ENCODE assay signal across 8 cellular contexts in the genomic region with DNA sequence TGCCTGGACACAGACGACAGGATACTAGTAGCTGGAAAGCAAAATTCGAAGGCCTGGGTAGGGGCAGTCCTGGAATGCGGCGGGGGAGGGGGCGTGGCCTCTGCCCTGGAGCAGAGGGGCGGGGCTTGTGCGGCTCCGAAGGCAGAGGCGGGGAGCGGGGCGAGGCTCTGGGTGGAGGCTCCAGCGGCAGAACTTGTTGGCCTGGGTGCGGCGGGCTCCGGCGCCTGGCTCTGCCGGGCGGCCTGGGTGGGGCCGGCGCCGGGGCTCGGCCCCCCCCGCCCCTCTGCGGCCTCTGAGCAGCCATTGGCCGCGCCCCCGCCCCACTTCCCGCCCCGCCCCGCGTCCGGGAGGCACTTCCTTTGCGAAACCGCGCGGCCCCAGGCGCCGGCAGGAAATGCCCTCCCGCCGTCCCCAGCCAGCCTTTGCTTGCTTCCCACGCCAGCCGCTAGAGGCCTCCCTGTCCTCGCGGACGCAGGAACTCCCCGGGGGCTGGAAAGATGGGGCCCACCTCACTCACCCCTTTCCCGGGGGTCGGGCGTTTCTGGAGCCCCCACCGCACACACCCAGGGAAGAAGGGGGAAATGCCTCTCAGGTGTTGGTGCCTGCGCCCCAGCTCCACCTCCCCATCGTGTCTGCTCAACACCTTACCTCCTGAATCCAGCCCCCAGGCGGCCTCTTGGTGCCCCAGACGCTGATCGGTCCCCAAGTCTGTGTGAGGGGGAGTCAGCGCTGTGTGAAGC. TPM values are rescaled to one million over a fixed set of nuclear protein-coding genes. Genes with fewer than 3 reads are reported as not detected.
DNase-seq lines count a peak whose midpoint lies in the region; ATAC-seq, FAIRE-seq and TF ChIP-seq lines count a peak whose summit lies in the region.

No MANE protein-coding gene starts in this region.

- no peaks in the 10 kb centered on the region for H3K9me3 Mint-ChIP-seq in activated naive CD8-positive, alpha-beta T cell (ENCODE audit: low read depth)

- peaks cover 41% of the 10 kb centered on the region for H3K4me1 Mint-ChIP-seq in activated naive CD8-positive, alpha-beta T cell (ENCODE audit: low read depth)

- H3K4me3 ChIP-seq in pancreas (peak overlapping the region in 3 of 4 donors; percentile 23 to 44 (median 34)), thyroid gland (replicated peaks in 1 of 3) (peak overlapping the region in 2 of 3 donors; percentile 3 to 33)

- H3K9me3 ChIP-seq in pancreas (no peaks in the 10 kb centered on the region), thyroid gland (no peaks in the 10 kb centered on the region)

- no peak for FAIRE-seq in pancreas (lab: Jason Lieb, UNC)

- H3K27ac ChIP-seq in pancreas (peak overlapping the region; percentile 65 to 89 (median 76)), thyroid gland (peak overlapping the region; percentile 85 to 92 (median 85))

- no peaks in the 10 kb centered on the region for H3K27me3 Mint-ChIP-seq in activated naive CD8-positive, alpha-beta T cell

- ATAC-seq in HG02678 (IDR thresholded peaks at IDR 0.05; ENCODE audit: unreplicated experiment) (peak; percentile 80), SK-N-SH treated with all-trans-retinoic acid at 6 μM for 48 hours (peak; percentile 87), pancreas (peak; percentile 85 to 88 (median 86))

- peaks cover 0 to 37% (median 13%) of the 10 kb centered on the region in 3 donors for H3K36me3 ChIP-seq in pancreas
- peaks cover 31 to 34% of the 10 kb centered on the region in 2 donors for H3K36me3 ChIP-seq in thyroid gland

- no peaks in the 10 kb centered on the region for H3K27me3 ChIP-seq in pancreas
- H3K27me3 ChIP-seq in thyroid gland, result no peaks in the 10 kb centered on the region

- TF ChIP-seq POLR2A in thyroid gland (IDR thresholded peaks at IDR 0.05), result peak in 1 of 2 donors; percentile 44

- peak overlapping the region; percentile 89 for H3K4me3 Mint-ChIP-seq in activated naive CD8-positive, alpha-beta T cell

- intact Hi-C loops in head of caudate nucleus (cut with DNase I) (loop anchor here (5.0 to 10.0 kb wide), 2 partner anchors 61 to 768 kb away; a partner anchor contains a TSS), pancreas (cut with DNase I) (loop anchor here in 2 of 3 donors (5.0 to 10.0 kb wide), 2 partner anchors 246 to 248 kb away; a partner anchor contains a TSS), thyroid gland (cut with DNase I) (loop anchor here (5.0 to 10.0 kb wide), 2 partner anchors 61 to 248 kb away; a partner anchor contains a TSS)

- peaks cover 9 to 19% (median 17%) of the 10 kb centered on the region in 3 donors for H3K4me1 ChIP-seq in pancreas
- H3K4me1 ChIP-seq in thyroid gland, result peaks cover 31 to 46% of the 10 kb centered on the region in 2 donors

- TF ChIP-seq CTCF in GM12873 (IDR thresholded peaks at IDR 0.05; ENCODE audit: insufficient read depth, low read depth, low read length, missing control alignments) (peak; percentile 76), pancreas (IDR thresholded peaks at IDR 0.05) (peak; percentile 45 to 74 (median 64)), thyroid gland (IDR thresholded peaks at IDR 0.05) (peak; percentile 58 to 86 (median 81))

- H3K36me3 Mint-ChIP-seq in activated naive CD8-positive, alpha-beta T cell, result no peaks in the 10 kb centered on the region

- H3K27ac Mint-ChIP-seq in activated naive CD8-positive, alpha-beta T cell, result peak overlapping the region; percentile 83

- DNase-seq in NCI-H1105 (lab: John Stamatoyannopoulos, UW) (peak; percentile 92), head of caudate nucleus (peak; percentile 87 to 99 (median 96)), pancreas (peak; percentile 97 to 99 (median 98)), thyroid gland (peak; percentile 97)

- WGBS in pancreas, 2 donors, result 1% methylated on average over 52 to 56 of the region's 56 CpGs
- WGBS in thyroid gland, 2 donors, result 0 to 3% methylated on average over 11 to 26 of the region's 56 CpGs

TF ChIP-seq in SK-N-SH treated with all-trans-retinoic acid at 6 μM for 48 hours, 23 proteins besides CTCF, POLR2A, EP300 and RAD21:
- TF ChIP-seq ZFP3 (CRISPR knock-in tag; IDR thresholded peaks at IDR 0.05) (no peak), OSR1 (CRISPR knock-in tag; IDR thresholded peaks at IDR 0.05) (no peak), ZNF70 (CRISPR knock-in tag; IDR thresholded peaks at IDR 0.05) (no peak), ZNF565 (CRISPR knock-in tag; conservative IDR thresholded peaks at IDR 0.05; ENCODE audit: low read depth) (no peak), BACH2 (CRISPR knock-in tag; IDR thresholded peaks at IDR 0.05; ENCODE audit: borderline replicate concordance) (no peak), ZNF8 (CRISPR knock-in tag; IDR thresholded peaks at IDR 0.05) (no peak), RARB (CRISPR knock-in tag; IDR thresholded peaks at IDR 0.05) (peak; percentile 18; the same call in 1 of the 2 replicates), ESRRG (CRISPR knock-in tag; IDR thresholded peaks at IDR 0.05) (no peak), SNAI2 (CRISPR knock-in tag; IDR thresholded peaks at IDR 0.05) (no peak), TCF4 (CRISPR knock-in tag; IDR thresholded peaks at IDR 0.05; ENCODE audit: borderline replicate concordance) (0 out of 2 replicates have a peak, but pooled peaks have one; percentile 26), PPARA (CRISPR knock-in tag; IDR thresholded peaks at IDR 0.05; ENCODE audit: borderline replicate concordance) (no peak)
- TF ChIP-seq, protein P1, sequence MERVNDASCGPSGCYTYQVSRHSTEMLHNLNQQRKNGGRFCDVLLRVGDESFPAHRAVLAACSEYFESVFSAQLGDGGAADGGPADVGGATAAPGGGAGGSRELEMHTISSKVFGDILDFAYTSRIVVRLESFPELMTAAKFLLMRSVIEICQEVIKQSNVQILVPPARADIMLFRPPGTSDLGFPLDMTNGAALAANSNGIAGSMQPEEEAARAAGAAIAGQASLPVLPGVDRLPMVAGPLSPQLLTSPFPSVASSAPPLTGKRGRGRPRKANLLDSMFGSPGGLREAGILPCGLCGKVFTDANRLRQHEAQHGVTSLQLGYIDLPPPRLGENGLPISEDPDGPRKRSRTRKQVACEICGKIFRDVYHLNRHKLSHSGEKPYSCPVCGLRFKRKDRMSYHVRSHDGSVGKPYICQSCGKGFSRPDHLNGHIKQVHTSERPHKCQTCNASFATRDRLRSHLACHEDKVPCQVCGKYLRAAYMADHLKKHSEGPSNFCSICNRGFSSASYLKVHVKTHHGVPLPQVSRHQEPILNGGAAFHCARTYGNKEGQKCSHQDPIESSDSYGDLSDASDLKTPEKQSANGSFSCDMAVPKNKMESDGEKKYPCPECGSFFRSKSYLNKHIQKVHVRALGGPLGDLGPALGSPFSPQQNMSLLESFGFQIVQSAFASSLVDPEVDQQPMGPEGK (CRISPR knock-in tag; IDR thresholded peaks at IDR 0.05; ENCODE audit: borderline replicate concordance), result peak; percentile 96
- TF ChIP-seq, protein P2, sequence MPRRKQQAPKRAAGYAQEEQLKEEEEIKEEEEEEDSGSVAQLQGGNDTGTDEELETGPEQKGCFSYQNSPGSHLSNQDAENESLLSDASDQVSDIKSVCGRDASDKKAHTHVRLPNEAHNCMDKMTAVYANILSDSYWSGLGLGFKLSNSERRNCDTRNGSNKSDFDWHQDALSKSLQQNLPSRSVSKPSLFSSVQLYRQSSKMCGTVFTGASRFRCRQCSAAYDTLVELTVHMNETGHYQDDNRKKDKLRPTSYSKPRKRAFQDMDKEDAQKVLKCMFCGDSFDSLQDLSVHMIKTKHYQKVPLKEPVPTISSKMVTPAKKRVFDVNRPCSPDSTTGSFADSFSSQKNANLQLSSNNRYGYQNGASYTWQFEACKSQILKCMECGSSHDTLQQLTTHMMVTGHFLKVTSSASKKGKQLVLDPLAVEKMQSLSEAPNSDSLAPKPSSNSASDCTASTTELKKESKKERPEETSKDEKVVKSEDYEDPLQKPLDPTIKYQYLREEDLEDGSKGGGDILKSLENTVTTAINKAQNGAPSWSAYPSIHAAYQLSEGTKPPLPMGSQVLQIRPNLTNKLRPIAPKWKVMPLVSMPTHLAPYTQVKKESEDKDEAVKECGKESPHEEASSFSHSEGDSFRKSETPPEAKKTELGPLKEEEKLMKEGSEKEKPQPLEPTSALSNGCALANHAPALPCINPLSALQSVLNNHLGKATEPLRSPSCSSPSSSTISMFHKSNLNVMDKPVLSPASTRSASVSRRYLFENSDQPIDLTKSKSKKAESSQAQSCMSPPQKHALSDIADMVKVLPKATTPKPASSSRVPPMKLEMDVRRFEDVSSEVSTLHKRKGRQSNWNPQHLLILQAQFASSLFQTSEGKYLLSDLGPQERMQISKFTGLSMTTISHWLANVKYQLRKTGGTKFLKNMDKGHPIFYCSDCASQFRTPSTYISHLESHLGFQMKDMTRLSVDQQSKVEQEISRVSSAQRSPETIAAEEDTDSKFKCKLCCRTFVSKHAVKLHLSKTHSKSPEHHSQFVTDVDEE (CRISPR knock-in tag; IDR thresholded peaks at IDR 0.05), result no peak
- TF ChIP-seq, protein P3, sequence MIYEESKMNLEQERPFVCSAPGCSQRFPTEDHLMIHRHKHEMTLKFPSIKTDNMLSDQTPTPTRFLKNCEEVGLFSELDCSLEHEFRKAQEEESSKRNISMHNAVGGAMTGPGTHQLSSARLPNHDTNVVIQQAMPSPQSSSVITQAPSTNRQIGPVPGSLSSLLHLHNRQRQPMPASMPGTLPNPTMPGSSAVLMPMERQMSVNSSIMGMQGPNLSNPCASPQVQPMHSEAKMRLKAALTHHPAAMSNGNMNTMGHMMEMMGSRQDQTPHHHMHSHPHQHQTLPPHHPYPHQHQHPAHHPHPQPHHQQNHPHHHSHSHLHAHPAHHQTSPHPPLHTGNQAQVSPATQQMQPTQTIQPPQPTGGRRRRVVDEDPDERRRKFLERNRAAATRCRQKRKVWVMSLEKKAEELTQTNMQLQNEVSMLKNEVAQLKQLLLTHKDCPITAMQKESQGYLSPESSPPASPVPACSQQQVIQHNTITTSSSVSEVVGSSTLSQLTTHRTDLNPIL (CRISPR knock-in tag; IDR thresholded peaks at IDR 0.05; ENCODE audit: low read depth), result no peak
TF ChIP-seq in SK-N-SH treated with all-trans-retinoic acid at 6 μM for 48 hours: peak in this region for 3.

RNA-seq across cellular contexts. Expression of a gene that starts 6.7 kb away (rescaled TPM):
- 10 to 100 TPM; 54.2 to 90.8 (median 71.5) TPM for total RNA-seq in pancreas
- polyA plus RNA-seq in pancreas, result 10 to 100 TPM; 76.0 to 89.8 TPM
- 100 to 1,000 TPM; 105 to 152 (median 127) TPM for total RNA-seq in thyroid gland

RNA-seq across cellular contexts. Expression of a gene that starts 12.5 kb away (rescaled TPM):
- total RNA-seq in pancreas (10 to 100 TPM; 10.7 to 27.9 (median 17.6) TPM), thyroid gland (not detected)
- polyA plus RNA-seq in pancreas, result 10 to 100 TPM; 10.1 to 12.6 TPM

RNA-seq across cellular contexts. Expression of a gene that starts 24.3 kb away (rescaled TPM):
- total RNA-seq in pancreas (10 to 100 TPM in 2 of 6 donors, 1 to 10 TPM in 3, under 1 TPM in 1; 0.51 to 16.2 (median 5.6) TPM), thyroid gland (10 to 100 TPM in 2 of 4 donors, 1 to 10 TPM in 2; 1.7 to 14.5 (median 10.1) TPM)
- 1 to 10 TPM; 3.9 to 6.4 TPM for polyA plus RNA-seq in pancreas

RNA-seq across cellular contexts. Expression of a gene that starts 49.7 kb away (rescaled TPM):
- total RNA-seq in pancreas, result 1 to 10 TPM in 3 of 6 donors, under 1 TPM in 3; 0.64 to 2.7 (median 1.0) TPM
- polyA plus RNA-seq in pancreas, result 1 to 10 TPM; 4.5 to 7.3 TPM
- 1 to 10 TPM in 3 of 4 donors, under 1 TPM in 1; 0.54 to 5.5 (median 2.9) TPM for total RNA-seq in thyroid gland

Comparison
In these comparisons a context has a peak if more than half of its experiments do, and no peak if none do; other contexts are left out.
1. Peak in every context shown above with its lines: DNase-seq, ATAC-seq, H3K4me3 ChIP-seq and H3K27ac ChIP-seq.
2. RNA of a gene that starts 12.5 kb away (total RNA-seq): 10.7 to 27.9 TPM in pancreas; not detected in thyroid gland; every median in the first group is over 10 times any median in the second.